In genomic region chr3:46942481-46943236, GRCh38 we compare ENCODE assay signal across 1 cellular context.
TF ChIP-seq lines count a peak whose summit lies in the region.

No MANE protein-coding gene starts in this region.

TF ChIP-seq in A549, 52 proteins besides CTCF, POLR2A, EP300 and RAD21 (continued from another document):
- TF ChIP-seq HOXB13 (CRISPR knock-in tag; IDR thresholded peaks at IDR 0.05; ENCODE audit: low read depth) (no peak), ZC3H11A (IDR thresholded peaks at IDR 0.05) (no peak), POLR2AphosphoS2 (conservative IDR thresholded peaks at IDR 0.05; ENCODE audit: low read length) (no peak), RNF2 (IDR thresholded peaks at IDR 0.05; ENCODE audit: borderline replicate concordance, low read depth) (no peak)
